In genomic region chr10:119299531-119299930, GRCh38 we compare ENCODE assay signal across 1 cellular context.
TF ChIP-seq lines count a peak whose summit lies in the region.

No MANE protein-coding gene starts in this region.

TF ChIP-seq in GM23338, 12 proteins besides CTCF, POLR2A, EP300 and RAD21 (continued from another document):
- TF ChIP-seq ZNF462 (CRISPR knock-in tag; IDR thresholded peaks at IDR 0.05): no peak
- no peak for TF ChIP-seq ETS1 (IDR thresholded peaks at IDR 0.05)
- TF ChIP-seq EZH2phosphoT487 (IDR thresholded peaks at IDR 0.05; ENCODE audit: unreplicated experiment): no peak
- no peak for TF ChIP-seq POLR2AphosphoS5 (IDR thresholded peaks at IDR 0.05; ENCODE audit: low read depth)
- no peak for TF ChIP-seq NANOG (IDR thresholded peaks at IDR 0.05; ENCODE audit: borderline replicate concordance)
- TF ChIP-seq EZH2 (IDR thresholded peaks at IDR 0.05; ENCODE audit: low read depth, unreplicated experiment): no peak
- TF ChIP-seq REST (IDR thresholded peaks at IDR 0.05; ENCODE audit: unreplicated experiment): no peak
